Comparison of ENCODE assay signal across 31 cellular contexts in the genomic region with DNA sequence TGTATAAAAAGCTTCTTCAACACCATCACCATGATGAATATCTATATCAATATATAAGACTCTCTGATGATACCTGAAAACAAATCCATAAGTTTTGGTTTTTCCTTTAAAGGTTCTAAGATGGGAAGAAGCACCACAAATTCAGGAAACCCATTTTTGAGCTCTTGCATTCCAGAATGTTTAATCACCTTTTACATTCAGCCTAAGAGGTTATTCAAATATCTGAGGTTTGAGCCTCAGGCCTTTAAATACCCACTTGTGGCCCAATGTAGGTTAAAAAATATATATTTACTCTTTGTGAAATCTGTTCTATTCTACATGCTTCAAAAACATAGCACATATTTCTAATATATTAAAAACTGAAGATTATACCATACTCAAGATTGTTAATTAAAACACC. TPM values are rescaled to one million over a fixed set of nuclear protein-coding genes. Genes with fewer than 3 reads are reported as not detected.
DNase-seq lines count a peak whose midpoint lies in the region; ATAC-seq, FAIRE-seq and TF ChIP-seq lines count a peak whose summit lies in the region.
"Had no signal": no experiment of that assay in that cellular context is flagged by ENCODE, and none has a peak within 500 bp of the region (broad histone marks: within the 10 kb centered on the region; RNA-seq: fewer than 3 reads in every experiment).

No MANE protein-coding gene starts in this region.

- H2BK15ac ChIP-seq in mesenchymal stem cell (ENCODE audit: low read depth, poor library complexity, severe bottlenecking), result no peak overlapping the region

- H3K36me3 ChIP-seq in astrocyte (ENCODE audit: insufficient read depth, low read length), result peaks cover 8% of the 10 kb centered on the region
- peaks cover 17 to 86% of the 10 kb centered on the region in 2 experiments for H3K36me3 ChIP-seq in mesenchymal stem cell (ENCODE audit: control insufficient read depth in 1 of 2, insufficient read depth in 2 of 2, low read depth in 1 of 2, low read length in 2 of 2)

- H2AK5ac ChIP-seq in mesenchymal stem cell (ENCODE audit: low read length, severe bottlenecking), result no peak overlapping the region

- H3K4ac ChIP-seq in mesenchymal stem cell (ENCODE audit: low read depth in 1 of 2, low read length in 2 of 2), result no peak overlapping the region

- peaks cover 20% of the 10 kb centered on the region for H4K20me1 ChIP-seq in astrocyte (ENCODE audit: insufficient read depth, low read length)

- no peak overlapping the region for H2BK12ac ChIP-seq in mesenchymal stem cell (ENCODE audit: low read length in 2 of 2)

- no peaks in the 10 kb centered on the region for H3K27me3 Mint-ChIP-seq in astrocyte (ENCODE audit: low read depth, unreplicated experiment)
- H3K27me3 Mint-ChIP-seq: activated T-cell treated with anti-CD3 and anti-CD28 coated beads, Interleukin-2, amount 50 U/mL, for 24 hours; naive thymus-derived CD8-positive, alpha-beta T cell had no signal

- H3K9me3 ChIP-seq in astrocyte (ENCODE audit: insufficient read depth, low read depth, low read length), result no peaks in the 10 kb centered on the region
- H3K9me3 ChIP-seq in mesenchymal stem cell (ENCODE audit: control insufficient read depth, low read length), result no peaks in the 10 kb centered on the region
- H3K9me3 ChIP-seq: adrenal gland, Caco-2, upper lobe of left lung had no signal

- H3K36me3 Mint-ChIP-seq in astrocyte (ENCODE audit: low read depth, unreplicated experiment), result peaks cover 8% of the 10 kb centered on the region

- no peaks in the 10 kb centered on the region for H3K27me3 ChIP-seq in astrocyte (ENCODE audit: insufficient read depth, low read length)
- H3K27me3 ChIP-seq in foreskin keratinocyte, result no peaks in the 10 kb centered on the region
- no peaks in the 10 kb centered on the region for H3K27me3 ChIP-seq in mesenchymal stem cell (ENCODE audit: control insufficient read depth in 1 of 2, insufficient read depth in 1 of 2, low read length in 2 of 2)
- H3K27me3 ChIP-seq: adrenal gland, upper lobe of left lung had no signal

- no peak overlapping the region for H3K18ac ChIP-seq in mesenchymal stem cell (ENCODE audit: low read depth in 1 of 2, low read length in 2 of 2)

- H3K4me1 ChIP-seq in astrocyte (ENCODE audit: insufficient read depth, low read length), result peaks cover 8% of the 10 kb centered on the region
- H3K4me1 ChIP-seq in foreskin keratinocyte, result peaks cover 15% of the 10 kb centered on the region
- H3K4me1 ChIP-seq in mesenchymal stem cell (ENCODE audit: control insufficient read depth, insufficient read depth, low read depth, low read length), result no peaks in the 10 kb centered on the region
- H3K4me1 ChIP-seq: adrenal gland, Caco-2, upper lobe of left lung had no signal

- H3K4me2 ChIP-seq in astrocyte (ENCODE audit: low read length) (no peak overlapping the region), mesenchymal stem cell (ENCODE audit: low read length, poor library complexity, severe bottlenecking) (no peak overlapping the region)

- peaks cover 8% of the 10 kb centered on the region for H3K79me1 ChIP-seq in mesenchymal stem cell (replicated peaks; ENCODE audit: low read length, poor library complexity, severe bottlenecking)

- ATAC-seq in foreskin keratinocyte (peak; percentile 42), GM21447 (IDR thresholded peaks at IDR 0.05; ENCODE audit: unreplicated experiment) (no peak), HG02970 (IDR thresholded peaks at IDR 0.05; ENCODE audit: low FRiP score, unreplicated experiment) (no peak)
- ATAC-seq: GM12878; naive thymus-derived CD8-positive, alpha-beta T cell; stimulated activated effector memory CD8-positive, alpha-beta T cell treated with anti-CD3 and anti-CD28 coated beads, Interleukin-12 subunit alpha, Interleukin-12 subunit beta, amount 100 ng/mL, for 72 hours had no signal

- TF ChIP-seq CTCF in astrocyte (IDR thresholded peaks at IDR 0.05; ENCODE audit: insufficient read depth, low read depth, low read length) (no peak), foreskin keratinocyte (conservative IDR thresholded peaks at IDR 0.05) (no peak)

- H3K4me3 ChIP-seq in astrocyte (ENCODE audit: insufficient read depth, low read depth, low read length) (no peak overlapping the region), mesenchymal stem cell (ENCODE audit: insufficient read depth in 1 of 2, low read depth in 1 of 2, low read length in 2 of 2) (no peak overlapping the region)
- H3K4me3 ChIP-seq: adrenal gland, GM12878, upper lobe of left lung had no signal

- H4K8ac ChIP-seq in mesenchymal stem cell (ENCODE audit: low read length), result no peak overlapping the region

- no peak overlapping the region for H2BK5ac ChIP-seq in mesenchymal stem cell (ENCODE audit: low read depth, low read length, poor library complexity, severe bottlenecking)

- H3K27ac ChIP-seq in astrocyte (ENCODE audit: low read depth, low read length) (no peak overlapping the region), foreskin keratinocyte (no peak overlapping the region), mesenchymal stem cell (ENCODE audit: low read length, poor library complexity, severe bottlenecking) (no peak overlapping the region)
- H3K27ac ChIP-seq: adrenal gland, HL-60, upper lobe of left lung had no signal

- peaks cover 66% of the 10 kb centered on the region for H3K79me2 ChIP-seq in astrocyte (ENCODE audit: insufficient read depth, low read length)

- no peak overlapping the region for H2BK120ac ChIP-seq in mesenchymal stem cell (ENCODE audit: low read depth, low read length)

- H3K9me3 Mint-ChIP-seq in astrocyte (ENCODE audit: unreplicated experiment), result no peaks in the 10 kb centered on the region
- H3K9me3 Mint-ChIP-seq: activated T-cell treated with anti-CD3 and anti-CD28 coated beads, Interleukin-2, amount 50 U/mL, for 24 hours; H9; mesothelial cell of epicardium; naive thymus-derived CD8-positive, alpha-beta T cell; stimulated activated effector memory CD8-positive, alpha-beta T cell treated with anti-CD3 and anti-CD28 coated beads, Interleukin-12 subunit alpha, Interleukin-12 subunit beta, amount 100 ng/mL, for 72 hours had no signal

- H3K9ac ChIP-seq in astrocyte (ENCODE audit: low read length) (no peak overlapping the region), mesenchymal stem cell (ENCODE audit: low read length) (no peak overlapping the region)

- in situ Hi-C loops in ACHN (cut with HindIII; ENCODE audit: low pct_ligation_motif_present, low pct_unique_long_range_greater_than_20kb, low sequenced_read_pairs), result no loop called here

- H2AFZ ChIP-seq in astrocyte (ENCODE audit: low read depth, low read length) (no peak overlapping the region), mesenchymal stem cell (ENCODE audit: low read depth, low read length) (no peak overlapping the region)

- H3K14ac ChIP-seq in mesenchymal stem cell (ENCODE audit: low read length in 2 of 2), result no peak overlapping the region

- peak; percentile 13 for DNase-seq in ACHN
- peak; percentile 26 for DNase-seq in HT1080 (ENCODE audit: low read depth)
- DNase-seq in astrocyte (ENCODE audit: low read depth), result peak; percentile 53
- DNase-seq in foreskin keratinocyte, result peak in 1 of 2 donors; percentile 47
- DNase-seq in Kasumi-1 (lab: John Stamatoyannopoulos, UW), result no peak
- no peak for DNase-seq in mesenchymal stem cell
- DNase-seq: activated T-cell treated with anti-CD3 and anti-CD28 coated beads, Interleukin-2, amount 50 U/mL, for 24 hours; adrenal gland; Caco-2; cortex of kidney; DMS79; H9; head of caudate nucleus; naive thymus-derived CD8-positive, alpha-beta T cell; NCI-H2081; NCI-H774; retina; stimulated activated CD4-positive, alpha-beta T cell treated with anti-CD3 and anti-CD28 coated beads, Interleukin-2, amount 100 ng/mL, for 48 hours; substantia nigra; T-helper 1 cell; upper lobe of left lung had no signal

- H4K91ac ChIP-seq in mesenchymal stem cell (ENCODE audit: low read length), result no peak overlapping the region

- no peak overlapping the region for H3K4me3 Mint-ChIP-seq in astrocyte (ENCODE audit: unreplicated experiment)
- H3K4me3 Mint-ChIP-seq: activated T-cell treated with anti-CD3 and anti-CD28 coated beads, Interleukin-2, amount 50 U/mL, for 24 hours; H9; mesothelial cell of epicardium; naive thymus-derived CD8-positive, alpha-beta T cell; stimulated activated effector memory CD8-positive, alpha-beta T cell treated with anti-CD3 and anti-CD28 coated beads, Interleukin-12 subunit alpha, Interleukin-12 subunit beta, amount 100 ng/mL, for 72 hours had no signal

- no peak for FAIRE-seq in astrocyte (lab: Jason Lieb, UNC)
- FAIRE-seq: A204.1, bronchial epithelial cell, endometrium, GM12878, TTC549 had no signal

- no peak overlapping the region for H3K23ac ChIP-seq in mesenchymal stem cell (ENCODE audit: low read length in 2 of 2)

- peaks cover 29% of the 10 kb centered on the region for H3K4me1 Mint-ChIP-seq in astrocyte (ENCODE audit: low read depth, unreplicated experiment)
- H3K4me1 Mint-ChIP-seq: H9; stimulated activated effector memory CD8-positive, alpha-beta T cell treated with anti-CD3 and anti-CD28 coated beads, Interleukin-12 subunit alpha, Interleukin-12 subunit beta, amount 100 ng/mL, for 72 hours had no signal

- peak overlapping the region; percentile 4 for H3K27ac Mint-ChIP-seq in astrocyte (ENCODE audit: unreplicated experiment)
- H3K27ac Mint-ChIP-seq: activated T-cell treated with anti-CD3 and anti-CD28 coated beads, Interleukin-2, amount 50 U/mL, for 24 hours; H9; mesothelial cell of epicardium; naive thymus-derived CD8-positive, alpha-beta T cell; stimulated activated effector memory CD8-positive, alpha-beta T cell treated with anti-CD3 and anti-CD28 coated beads, Interleukin-12 subunit alpha, Interleukin-12 subunit beta, amount 100 ng/mL, for 72 hours had no signal

RNA-seq across cellular contexts. Expression of a gene that starts 17.6 kb away (rescaled TPM):
- total RNA-seq in HT1080 (2014; rRNA removed; shearing (Covaris generic)), result 78.9 and 121 TPM in 2 replicates
- polyA plus RNA-seq in HT1080 (2015; cell fraction: cytosol; rRNA removed), result 190 and 231 TPM in 2 replicates
- polyA plus RNA-seq in HT1080 (2015; cell fraction: nucleus; rRNA removed), result 274 and 326 TPM in 2 replicates
- total RNA-seq in astrocyte, result 173 and 179 TPM in 2 replicates
- total RNA-seq in foreskin keratinocyte, result 132 and 136 TPM in 2 replicates
- 75.9 and 92.2 TPM in 2 replicates for polyA plus RNA-seq in foreskin keratinocyte
- polyA plus RNA-seq in mesenchymal stem cell (2013, experiment 1 of 2), result 68.6 TPM
- polyA plus RNA-seq in mesenchymal stem cell (2013, experiment 2 of 2), result 75.4 TPM

Comparison
In these comparisons a context has a peak if more than half of its experiments do, and no peak if none do; other contexts are left out.
1. DNase-seq: peak in ACHN (single experiment), HT1080 (single experiment) and astrocyte (single experiment); none in Kasumi-1 (0 of 2) and mesenchymal stem cell (single experiment).